9 cellular contexts compared by ENCODE assay signal in genomic region chr18:63267990-63268721, GRCh38. TPM values are rescaled to one million over a fixed set of nuclear protein-coding genes. Genes with fewer than 3 reads are reported as not detected.
DNase-seq lines count a peak whose midpoint lies in the region; ATAC-seq and TF ChIP-seq lines count a peak whose summit lies in the region.
"Had no signal": no experiment of that assay in that cellular context is flagged by ENCODE, and none has a peak within 500 bp of the region (broad histone marks: within the 10 kb centered on the region; RNA-seq: fewer than 3 reads in every experiment).

No MANE protein-coding gene starts in this region.

- no peak overlapping the region for H3K9ac ChIP-seq in mesendoderm (ENCODE audit: low read length)

- H3K9me3 ChIP-seq in naive thymus-derived CD4-positive, alpha-beta T cell (ENCODE audit: control insufficient read depth in 2 of 3, low read length in 3 of 3) = no peaks in the 10 kb centered on the region

- H3K4ac ChIP-seq in mesendoderm (ENCODE audit: low read depth, low read length) = no peak overlapping the region

- no peak overlapping the region for H2AK5ac ChIP-seq in mesendoderm (ENCODE audit: low read length)

- no peak overlapping the region for H3K56ac ChIP-seq in mesendoderm (ENCODE audit: low read length)

- H4K5ac ChIP-seq in mesendoderm (ENCODE audit: low read length) = no peak overlapping the region

- H2BK15ac ChIP-seq in mesendoderm (replicated peaks; ENCODE audit: low read depth) = no peak overlapping the region

- intact Hi-C loops in naive thymus-derived CD4-positive, alpha-beta T cell (cut with micrococcal nuclease) = loop anchor here (1.0 to 2.0 kb wide), 5 partner anchors 11 to 53 kb away; partner anchors contain the start of gene BCL2 (in 2 of the 2)

- CTCF ChIA-PET in naive thymus-derived CD4-positive, alpha-beta T cell (lab: Charles Lee) = interaction anchor here (0.6 to 1.3 kb wide), 2 partner anchors 33 to 39 kb away, joined by 3 to 4 read pairs; no protein-coding TSS in a partner anchor

- no peaks in the 10 kb centered on the region for H3K27me3 ChIP-seq in naive thymus-derived CD4-positive, alpha-beta T cell (ENCODE audit: control insufficient read depth in 2 of 2, insufficient read depth in 2 of 2, low read length in 2 of 2)
- no peaks in the 10 kb centered on the region for H3K27me3 ChIP-seq in mesendoderm (ENCODE audit: insufficient read depth, low read length, poor library complexity)

- no peak overlapping the region for H2BK120ac ChIP-seq in mesendoderm (ENCODE audit: low read depth, low read length)

- H3K23ac ChIP-seq in mesendoderm (ENCODE audit: low read length) = no peak overlapping the region

- peak overlapping the region; percentile 70 for H3K4me3 Mint-ChIP-seq in T-helper 2 cell treated with Interferon-gamma antibody and Interleukin-4, amounts not matched to agents 5 μg/mL and 100 μg/mL, for 36 hours
- H3K4me3 Mint-ChIP-seq in naive thymus-derived CD4-positive, alpha-beta T cell = peak overlapping the region; percentile 35 to 75 (median 65)

- H3K18ac ChIP-seq in mesendoderm (ENCODE audit: low read length) = no peak overlapping the region

- no peaks in the 10 kb centered on the region for H3K79me1 ChIP-seq in mesendoderm (ENCODE audit: low read length)

- peaks cover 35% of the 10 kb centered on the region for H3K36me3 Mint-ChIP-seq in T-helper 2 cell treated with Interferon-gamma antibody and Interleukin-4, amounts not matched to agents 5 μg/mL and 100 μg/mL, for 36 hours (ENCODE audit: low read depth)
- peaks cover 0 to 23% (median 9%) of the 10 kb centered on the region in 5 donors for H3K36me3 Mint-ChIP-seq in naive thymus-derived CD4-positive, alpha-beta T cell

- peak overlapping the region; percentile 20 for H3K4me3 ChIP-seq in naive thymus-derived CD4-positive, alpha-beta T cell (ENCODE audit: low read length)
- H3K4me3 ChIP-seq in mesendoderm (ENCODE audit: low read length) = no peak overlapping the region

- peak overlapping the region; percentile 52 for H3K27ac Mint-ChIP-seq in T-helper 2 cell treated with Interferon-gamma antibody and Interleukin-4, amounts not matched to agents 5 μg/mL and 100 μg/mL, for 36 hours
- peak overlapping the region; percentile 1 to 87 (median 48) for H3K27ac Mint-ChIP-seq in naive thymus-derived CD4-positive, alpha-beta T cell

- H3K4me1 Mint-ChIP-seq in T-helper 2 cell treated with Interferon-gamma antibody and Interleukin-4, amounts not matched to agents 5 μg/mL and 100 μg/mL, for 36 hours (ENCODE audit: low read depth) = peaks cover 54% of the 10 kb centered on the region
- peaks cover 57 to 94% (median 80%) of the 10 kb centered on the region in 7 donors for H3K4me1 Mint-ChIP-seq in naive thymus-derived CD4-positive, alpha-beta T cell

- no peak for TF ChIP-seq CTCF in GM13977 (IDR thresholded peaks at IDR 0.05; ENCODE audit: extremely low read depth, insufficient read depth, missing control alignments)

- H3K27me3 Mint-ChIP-seq in T-helper 2 cell treated with Interferon-gamma antibody and Interleukin-4, amounts not matched to agents 5 μg/mL and 100 μg/mL, for 36 hours (ENCODE audit: low read depth) = no peaks in the 10 kb centered on the region
- H3K27me3 Mint-ChIP-seq in naive thymus-derived CD4-positive, alpha-beta T cell = no peaks in the 10 kb centered on the region

- peak; percentile 31 for DNase-seq in GM13977 (ENCODE audit: low spot score)
- peak; percentile 27 for DNase-seq in T-helper 2 cell treated with Interferon-gamma antibody and Interleukin-4, amounts not matched to agents 5 μg/mL and 100 μg/mL, for 36 hours (ENCODE audit: low spot score)
- DNase-seq in naive thymus-derived CD4-positive, alpha-beta T cell = peak in 1 of 9 donors; percentile 20
- no peak for DNase-seq in mesendoderm
- no peak for DNase-seq in NOMO-1 (lab: John Stamatoyannopoulos, UW; ENCODE audit: unreplicated experiment in 2 of 2)
- DNase-seq in NCI-H226 = no peak
- no peak for DNase-seq in dedifferentiated amniotic fluid mesenchymal stem cell (ENCODE audit: extremely low spot score)
- DNase-seq: NCI-H187 treated with DMSO at 0.1 percent for 48 hours had no signal

- H3K4me1 ChIP-seq in naive thymus-derived CD4-positive, alpha-beta T cell (ENCODE audit: control insufficient read depth in 2 of 2, insufficient read depth in 2 of 2, low read length in 2 of 2) = peaks cover 16 to 36% of the 10 kb centered on the region in 2 donors
- no peaks in the 10 kb centered on the region for H3K4me1 ChIP-seq in mesendoderm (ENCODE audit: control insufficient read depth, low read depth, low read length)

- POLR2A ChIA-PET in naive thymus-derived CD4-positive, alpha-beta T cell (lab: Charles Lee) = interaction anchor here (0.7 to 1.8 kb wide), 11 partner anchors 9 to 107 kb away, joined by 3 to 7 read pairs (median 3); no protein-coding TSS in a partner anchor

- H3K9me3 Mint-ChIP-seq in T-helper 2 cell treated with Interferon-gamma antibody and Interleukin-4, amounts not matched to agents 5 μg/mL and 100 μg/mL, for 36 hours = no peaks in the 10 kb centered on the region
- no peaks in the 10 kb centered on the region for H3K9me3 Mint-ChIP-seq in naive thymus-derived CD4-positive, alpha-beta T cell

- in situ Hi-C loops in GM13977 (cut with MboI; ENCODE audit: low pct_unique_long_range_greater_than_20kb, low sequenced_read_pairs, unreplicated experiment) = no loop called here

- H3K4me2 ChIP-seq in mesendoderm (ENCODE audit: low read length) = no peak overlapping the region

- no peaks in the 10 kb centered on the region for H3K79me2 ChIP-seq in mesendoderm (ENCODE audit: control insufficient read depth, insufficient read depth, low read length)

- no peak overlapping the region for H2BK5ac ChIP-seq in mesendoderm (ENCODE audit: low read length)

- H3K36me3 ChIP-seq in naive thymus-derived CD4-positive, alpha-beta T cell (ENCODE audit: control insufficient read depth in 2 of 3, insufficient read depth in 3 of 3, low read length in 3 of 3) = no peaks in the 10 kb centered on the region
- no peaks in the 10 kb centered on the region for H3K36me3 ChIP-seq in mesendoderm (ENCODE audit: control insufficient read depth, insufficient read depth, low read length)

- no peak overlapping the region for H4K8ac ChIP-seq in mesendoderm (ENCODE audit: low read depth, low read length)

- peak overlapping the region; percentile 27 for H3K27ac ChIP-seq in naive thymus-derived CD4-positive, alpha-beta T cell (ENCODE audit: low read depth, low read length)
- no peak overlapping the region for H3K27ac ChIP-seq in mesendoderm (ENCODE audit: low read depth, low read length)

- ATAC-seq in GM21529 (IDR thresholded peaks at IDR 0.05; ENCODE audit: unreplicated experiment) = peak; percentile 75
- ATAC-seq in naive thymus-derived CD4-positive, alpha-beta T cell = peak; percentile 59

- no CpG with 5 or more reads among the region's 8 CpGs for WGBS in mesendoderm (ENCODE audit: extremely low coverage, insufficient coverage, low lambda C conversion rate)

RNA-seq across cellular contexts. Expression of gene BCL2, which starts 51.4 kb away (rescaled TPM):
- total RNA-seq in naive thymus-derived CD4-positive, alpha-beta T cell = 100 to 1,000 TPM in 3 of 5 experiments, 10 to 100 TPM in 2; 38.3 to 154 (median 126) TPM
- 10 to 100 TPM; 32.7 to 39.6 TPM for polyA plus RNA-seq in naive thymus-derived CD4-positive, alpha-beta T cell
- polyA plus RNA-seq in mesendoderm (2013, experiment 1 of 2) = 1.5 TPM
- 1.6 TPM for polyA plus RNA-seq in mesendoderm (2013, experiment 2 of 2)

Comparison
In these comparisons a context has a peak if more than half of its experiments do, and no peak if none do; other contexts are left out.
1. DNase-seq: peak in GM13977 (single experiment) and T-helper 2 cell treated with Interferon-gamma antibody and Interleukin-4, amounts not matched to agents 5 μg/mL and 100 μg/mL, for 36 hours (single experiment); none in mesendoderm (single experiment), NOMO-1 (0 of 2), NCI-H226 (single experiment) and dedifferentiated amniotic fluid mesenchymal stem cell (single experiment).